ENCODE assay signal across 11 cellular contexts in genomic region chr3:160010578-160010977, GRCh38. TPM values are rescaled to one million over a fixed set of nuclear protein-coding genes. Genes with fewer than 3 reads are reported as not detected.
DNase-seq lines count a peak whose midpoint lies in the region; ATAC-seq and TF ChIP-seq lines count a peak whose summit lies in the region.
"Had no signal": no experiment of that assay in that cellular context is flagged by ENCODE, and none has a peak within 500 bp of the region (broad histone marks: within the 10 kb centered on the region; RNA-seq: fewer than 3 reads in every experiment).

No MANE protein-coding gene starts in this region.

- POLR2A ChIA-PET in T-cell (lab: Charles Lee), result no interaction called here

- no peaks in the 10 kb centered on the region for H3K36me3 ChIP-seq in OCI-LY3 (replicated peaks; ENCODE audit: low read depth, low read length)
- H3K36me3 ChIP-seq: Peyer's patch, spleen had no signal

- peak overlapping the region; percentile 54 for H3K4me2 ChIP-seq in OCI-LY3 (ENCODE audit: low read length)

- peak overlapping the region; percentile 99 for H3K27ac ChIP-seq in OCI-LY3 (ENCODE audit: low read length)
- H3K27ac ChIP-seq: C4-2B, Peyer's patch, spleen had no signal

- H3K4me1 Mint-ChIP-seq in T-cell, result peaks cover 0 to 7% (median 3%) of the 10 kb centered on the region in 3 donors

- peak overlapping the region; percentile 74 for H3K9ac ChIP-seq in OCI-LY3 (ENCODE audit: low read length)

- H2AFZ ChIP-seq in OCI-LY3 (ENCODE audit: low read depth, low read length), result no peak overlapping the region

- peak overlapping the region; percentile 22; the same call in 1 of the 2 replicates for H3K4me3 ChIP-seq in OCI-LY3 (ENCODE audit: low read length)
- H3K4me3 ChIP-seq: Peyer's patch, spleen had no signal

- no peak overlapping the region for H3K4me3 Mint-ChIP-seq in T-cell

- no peaks in the 10 kb centered on the region for H3K79me2 ChIP-seq in OCI-LY3 (ENCODE audit: low read length)

- ATAC-seq in GM18520 (IDR thresholded peaks at IDR 0.05; ENCODE audit: unreplicated experiment) (peak; percentile 56), GM21423 (IDR thresholded peaks at IDR 0.05; ENCODE audit: unreplicated experiment) (peak; percentile 65), HG03039 (IDR thresholded peaks at IDR 0.05; ENCODE audit: unreplicated experiment) (peak; percentile 61), T-cell (replicated peaks in 1 of 4) (no peak)

- DNase-seq in NCI-H1048 (lab: John Stamatoyannopoulos, UW), result no peak
- DNase-seq in globus pallidus (ENCODE audit: low spot score), result no peak
- no peak for DNase-seq in NCI-H748 treated with DMSO at 0.1 percent for 48 hours (lab: John Stamatoyannopoulos, UW)
- DNase-seq in T-cell, result no peak
- DNase-seq: Peyer's patch, spleen had no signal

- no peaks in the 10 kb centered on the region for H3K27me3 Mint-ChIP-seq in T-cell

- H3K27me3 ChIP-seq in OCI-LY3 (ENCODE audit: low read depth, low read length), result no peaks in the 10 kb centered on the region
- H3K27me3 ChIP-seq: Peyer's patch, spleen had no signal

- CTCF ChIA-PET in T-cell (lab: Charles Lee), result interaction anchor here in 1 of 2 donors (0.6 kb wide), 1 partner anchor 16 kb away, joined by 4 read pairs; no protein-coding TSS in a partner anchor

- TF ChIP-seq CTCF in OCI-LY3 (IDR thresholded peaks at IDR 0.05; ENCODE audit: low read depth, low read length), result no peak

- H3K27ac Mint-ChIP-seq in T-cell, result no peak overlapping the region

- no peaks in the 10 kb centered on the region for H3K36me3 Mint-ChIP-seq in T-cell

- no peaks in the 10 kb centered on the region for H3K9me3 ChIP-seq in OCI-LY3 (ENCODE audit: insufficient read depth, low read length)
- H3K9me3 ChIP-seq: Peyer's patch, spleen had no signal

- no peaks in the 10 kb centered on the region for H4K20me1 ChIP-seq in OCI-LY3 (ENCODE audit: insufficient read depth, low read length)

- H3K9me3 Mint-ChIP-seq in T-cell, result no peaks in the 10 kb centered on the region

- peaks cover 83% of the 10 kb centered on the region for H3K4me1 ChIP-seq in OCI-LY3 (ENCODE audit: low read length)
- H3K4me1 ChIP-seq: Peyer's patch had no signal

RNA-seq across cellular contexts. Expression of gene IL12A, which starts 21.9 kb away (rescaled TPM):
- total RNA-seq in T-cell, result 1 to 10 TPM in 2 of 5 donors, under 1 TPM in 3; 0.57 to 3.1 (median 0.69) TPM

Comparison
In these comparisons a context has a peak if more than half of its experiments do, and no peak if none do; other contexts are left out.
1. ATAC-seq: peak in GM18520 (single experiment), GM21423 (single experiment) and HG03039 (single experiment); none in T-cell (0 of 4).